In genomic region chr4:102494603-102495002, GRCh38 we compare ENCODE assay signal across 19 cellular contexts.
"Had no signal": no experiment of that assay in that cellular context is flagged by ENCODE, and none has a peak within 500 bp of the region (broad histone marks: within the 10 kb centered on the region; RNA-seq: fewer than 3 reads in every experiment).

No MANE protein-coding gene starts in this region.

- DNase-seq: activated CD4-positive, alpha-beta memory T cell treated with anti-CD3 and anti-CD28 coated beads for 36 hours; activated CD4-positive, alpha-beta T cell treated with anti-CD3 and anti-CD28 coated beads, Interleukin-2, amount 10 ng/mL, durations not matched to agents 24 days and 14 days; activated CD4-positive, CD25-positive, alpha-beta regulatory T cell treated with anti-CD3 and anti-CD28 coated beads, Interleukin-2, amount 50 U/mL, for 72 hours; activated CD8-positive, alpha-beta memory T cell treated with anti-CD3 and anti-CD28 coated beads, Interleukin-2, amount 50 U/mL, for 4 hours; activated gamma-delta T cell treated with Interleukin-2 at 50 U/mL for 16 hours; activated naive CD4-positive, alpha-beta T cell treated with anti-CD3 and anti-CD28 coated beads, Interleukin-2, amount 10 ng/mL, durations not matched to agents 7 days and 5 days; activated T-cell treated with anti-CD3 and anti-CD28 coated beads, Interleukin-2, amount 50 U/mL, for 72 hours; adrenal gland; anterior cingulate cortex; cerebellar nuclear complex; NCI-H1048; NCI-H187 treated with DMSO at 0.1 percent for 48 hours; NCI-H510A; NCI-H526 treated with DMSO at 0.1 percent for 48 hours; NCI-H82; PC-3 had no signal

- H3K27ac Mint-ChIP-seq: activated CD4-positive, alpha-beta memory T cell treated with anti-CD3 and anti-CD28 coated beads for 36 hours; activated CD4-positive, alpha-beta T cell treated with anti-CD3 and anti-CD28 coated beads, Interleukin-2, amount 10 ng/mL, durations not matched to agents 24 days and 14 days; activated naive CD4-positive, alpha-beta T cell treated with anti-CD3 and anti-CD28 coated beads, Interleukin-2, amount 10 ng/mL, durations not matched to agents 7 days and 5 days; activated T-cell treated with anti-CD3 and anti-CD28 coated beads, Interleukin-2, amount 50 U/mL, for 72 hours; activated T-helper 2 cell treated with anti-CD3 and anti-CD28 coated beads, Interferon-gamma antibody, Interleukin-2, Interleukin-4, amounts not matched to agents 10 μg/mL and 5 μg/mL and 100 μg/mL, durations not matched to agents 14 hours and 24 hours and 36 hours; T-helper 1 cell treated with Interleukin-12 subunit alpha and Interleukin-12 subunit beta and Interleukin-4 antibody, amounts not matched to agents 30 μg/mL and 1 μg/mL, for 36 hours; WTC11 had no signal

- H3K9me3 Mint-ChIP-seq: T-helper 1 cell treated with Interleukin-12 subunit alpha and Interleukin-12 subunit beta and Interleukin-4 antibody, amounts not matched to agents 30 μg/mL and 1 μg/mL, for 36 hours; WTC11 had no signal

- H3K36me3 Mint-ChIP-seq: activated CD4-positive, alpha-beta memory T cell treated with anti-CD3 and anti-CD28 coated beads for 36 hours; WTC11 had no signal

- ATAC-seq: WTC11 had no signal

- H3K4me3 Mint-ChIP-seq: activated CD4-positive, alpha-beta memory T cell treated with anti-CD3 and anti-CD28 coated beads for 36 hours; activated CD4-positive, alpha-beta T cell treated with anti-CD3 and anti-CD28 coated beads, Interleukin-2, amount 10 ng/mL, durations not matched to agents 24 days and 14 days; activated naive CD4-positive, alpha-beta T cell treated with anti-CD3 and anti-CD28 coated beads, Interleukin-2, amount 10 ng/mL, durations not matched to agents 7 days and 5 days; activated T-cell treated with anti-CD3 and anti-CD28 coated beads, Interleukin-2, amount 50 U/mL, for 72 hours; T-helper 1 cell treated with Interleukin-12 subunit alpha and Interleukin-12 subunit beta and Interleukin-4 antibody, amounts not matched to agents 30 μg/mL and 1 μg/mL, for 36 hours; WTC11 had no signal

- H3K27me3 Mint-ChIP-seq: activated CD4-positive, alpha-beta memory T cell treated with anti-CD3 and anti-CD28 coated beads for 36 hours; activated CD4-positive, alpha-beta T cell treated with anti-CD3 and anti-CD28 coated beads, Interleukin-2, amount 10 ng/mL, durations not matched to agents 24 days and 14 days; activated naive CD4-positive, alpha-beta T cell treated with anti-CD3 and anti-CD28 coated beads, Interleukin-2, amount 10 ng/mL, durations not matched to agents 7 days and 5 days had no signal
